Comparison of ENCODE assay signal across 27 cellular contexts in the genomic region with DNA sequence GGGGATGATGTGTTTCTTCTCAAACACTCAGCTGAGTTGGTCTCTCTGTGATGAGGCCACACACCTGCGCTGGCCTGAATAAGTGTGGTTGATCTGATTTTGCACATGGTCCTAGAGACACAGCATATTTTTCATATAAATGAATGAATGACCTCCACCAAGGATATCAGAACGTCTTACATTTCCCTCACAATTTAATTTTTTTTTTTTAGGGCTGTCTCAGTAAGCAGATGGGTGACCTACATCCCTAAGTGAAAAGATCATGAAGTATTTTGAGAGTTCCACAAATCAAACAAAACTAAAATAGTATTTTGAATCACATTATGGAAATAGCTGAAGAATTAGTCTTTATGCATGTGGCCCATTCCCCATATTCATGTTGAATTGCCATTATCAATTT.
DNase-seq lines count a peak whose midpoint lies in the region; TF ChIP-seq lines count a peak whose summit lies in the region.
"Had no signal": no experiment of that assay in that cellular context is flagged by ENCODE, and none has a peak within 500 bp of the region (broad histone marks: within the 10 kb centered on the region; RNA-seq: fewer than 3 reads in every experiment).

No MANE protein-coding gene starts in this region.

- TF ChIP-seq CTCF in HEK293 (tag by site-specific recombination; IDR thresholded peaks at IDR 0.05) (no peak), GM10248 (IDR thresholded peaks at IDR 0.05; ENCODE audit: control extremely low read depth, extremely low read depth, low read depth, missing control alignments) (no peak)

- H3K36me3 ChIP-seq in HEK293 (ENCODE audit: control insufficient read depth in 2 of 2, insufficient read depth in 1 of 2, low read length in 2 of 2), result no peaks in the 10 kb centered on the region
- H3K36me3 ChIP-seq: BE2C; BLaER1; BLaER1 treated with 17β-estradiol and CSF1 and Interleukin-3, amounts not matched to agents 10 nM and 100 nM had no signal

- H3K4me1 ChIP-seq in HEK293 (ENCODE audit: control insufficient read depth, insufficient read depth, low read length), result no peaks in the 10 kb centered on the region
- H3K4me1 ChIP-seq: A549; BE2C; BLaER1; BLaER1 treated with 17β-estradiol and CSF1 and Interleukin-3, amounts not matched to agents 10 nM and 100 nM; Caco-2 had no signal

- no peak overlapping the region for H3K27ac ChIP-seq in HEK293 (ENCODE audit: extremely low read depth, low read depth, low read length)
- H3K27ac ChIP-seq: 22Rv1; A549; BLaER1; BLaER1 treated with 17β-estradiol and CSF1 and Interleukin-3, amounts not matched to agents 10 nM and 100 nM; C4-2B had no signal

- H3K4me3 ChIP-seq in HEK293 (ENCODE audit: low read depth, low read length), result no peak overlapping the region
- H3K4me3 ChIP-seq: A549; BLaER1; BLaER1 treated with 17β-estradiol and CSF1 and Interleukin-3, amounts not matched to agents 10 nM and 100 nM had no signal

- CTCF ChIA-PET in HEK293 (lab: Yijun Ruan, JAX), result interaction anchor here (0.6 kb wide), 1 partner anchor 325 kb away, joined by 4 read pairs; no protein-coding TSS in a partner anchor
- CTCF ChIA-PET in GM10248 (lab: Yijun Ruan, JAX), result no interaction called here

- POLR2A ChIA-PET in HEK293 (lab: Yijun Ruan, JAX), result no interaction called here
- POLR2A ChIA-PET in GM10248 (lab: Yijun Ruan, JAX), result no interaction called here

- no peaks in the 10 kb centered on the region for H3K9me3 ChIP-seq in HEK293 (ENCODE audit: control insufficient read depth, insufficient read depth, low read depth, low read length)
- H3K9me3 ChIP-seq: A549, BE2C, BLaER1, Caco-2 had no signal

- no peak for DNase-seq in GM10248 (ENCODE audit: extremely low spot score)
- DNase-seq: 8988T; ACHN; AML-193; BE2C; C1 segment of cervical spinal cord; Caco-2; Calu3; CD4-positive, alpha-beta memory T cell; CD4-positive, alpha-beta T cell; CD4-positive, CD25-positive, alpha-beta regulatory T cell; CD8-positive, alpha-beta memory T cell; CD8-positive, alpha-beta T cell; COR-L47; DMS 273 treated with DMSO at 0.1 percent for 48 hours; DMS153; DMS53; DMS79; DMS79 treated with DMSO at 0.1 percent for 48 hours; DND-41; EL had no signal

TF ChIP-seq in HEK293, 187 proteins besides CTCF, POLR2A, EP300 and RAD21:
- TF ChIP-seq ZNF510 (tag by site-specific recombination; IDR thresholded peaks at IDR 0.05; ENCODE audit: insufficient replicate concordance), result peak; percentile 95
- TF ChIP-seq, protein P1, sequence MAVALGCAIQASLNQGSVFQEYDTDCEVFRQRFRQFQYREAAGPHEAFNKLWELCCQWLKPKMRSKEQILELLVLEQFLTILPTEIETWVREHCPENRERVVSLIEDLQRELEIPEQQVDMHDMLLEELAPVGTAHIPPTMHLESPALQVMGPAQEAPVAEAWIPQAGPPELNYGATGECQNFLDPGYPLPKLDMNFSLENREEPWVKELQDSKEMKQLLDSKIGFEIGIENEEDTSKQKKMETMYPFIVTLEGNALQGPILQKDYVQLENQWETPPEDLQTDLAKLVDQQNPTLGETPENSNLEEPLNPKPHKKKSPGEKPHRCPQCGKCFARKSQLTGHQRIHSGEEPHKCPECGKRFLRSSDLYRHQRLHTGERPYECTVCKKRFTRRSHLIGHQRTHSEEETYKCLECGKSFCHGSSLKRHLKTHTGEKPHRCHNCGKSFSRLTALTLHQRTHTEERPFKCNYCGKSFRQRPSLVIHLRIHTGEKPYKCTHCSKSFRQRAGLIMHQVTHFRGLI (tag by site-specific recombination; IDR thresholded peaks at IDR 0.05), result no peak
- TF ChIP-seq, protein P2, sequence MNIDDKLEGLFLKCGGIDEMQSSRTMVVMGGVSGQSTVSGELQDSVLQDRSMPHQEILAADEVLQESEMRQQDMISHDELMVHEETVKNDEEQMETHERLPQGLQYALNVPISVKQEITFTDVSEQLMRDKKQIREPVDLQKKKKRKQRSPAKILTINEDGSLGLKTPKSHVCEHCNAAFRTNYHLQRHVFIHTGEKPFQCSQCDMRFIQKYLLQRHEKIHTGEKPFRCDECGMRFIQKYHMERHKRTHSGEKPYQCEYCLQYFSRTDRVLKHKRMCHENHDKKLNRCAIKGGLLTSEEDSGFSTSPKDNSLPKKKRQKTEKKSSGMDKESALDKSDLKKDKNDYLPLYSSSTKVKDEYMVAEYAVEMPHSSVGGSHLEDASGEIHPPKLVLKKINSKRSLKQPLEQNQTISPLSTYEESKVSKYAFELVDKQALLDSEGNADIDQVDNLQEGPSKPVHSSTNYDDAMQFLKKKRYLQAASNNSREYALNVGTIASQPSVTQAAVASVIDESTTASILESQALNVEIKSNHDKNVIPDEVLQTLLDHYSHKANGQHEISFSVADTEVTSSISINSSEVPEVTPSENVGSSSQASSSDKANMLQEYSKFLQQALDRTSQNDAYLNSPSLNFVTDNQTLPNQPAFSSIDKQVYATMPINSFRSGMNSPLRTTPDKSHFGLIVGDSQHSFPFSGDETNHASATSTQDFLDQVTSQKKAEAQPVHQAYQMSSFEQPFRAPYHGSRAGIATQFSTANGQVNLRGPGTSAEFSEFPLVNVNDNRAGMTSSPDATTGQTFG (tag by site-specific recombination; IDR thresholded peaks at IDR 0.05; ENCODE audit: borderline replicate concordance), result no peak
